14 cellular contexts compared by ENCODE assay signal in the genomic region with DNA sequence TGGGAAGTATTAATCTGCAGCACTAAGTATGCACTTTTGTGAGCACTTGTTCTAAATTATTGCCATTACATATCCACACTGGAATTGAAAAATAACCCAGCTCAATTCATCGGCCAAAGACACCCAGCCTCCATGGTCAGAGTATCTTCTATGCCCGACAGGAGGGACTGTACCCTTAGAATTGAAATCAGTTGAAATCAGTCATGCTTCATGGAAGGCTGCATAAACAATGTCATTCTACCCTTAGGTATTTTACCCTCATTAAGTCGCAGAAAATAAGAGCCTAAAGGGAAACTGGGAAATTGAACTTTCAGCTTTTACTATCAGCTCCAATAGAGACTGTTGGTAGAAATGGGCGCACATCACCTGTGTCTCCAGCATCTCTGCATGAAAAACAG. TPM values are rescaled to one million over a fixed set of nuclear protein-coding genes. Genes with fewer than 3 reads are reported as not detected.
DNase-seq lines count a peak whose midpoint lies in the region; ATAC-seq, FAIRE-seq and TF ChIP-seq lines count a peak whose summit lies in the region.
"Had no signal": no experiment of that assay in that cellular context is flagged by ENCODE, and none has a peak within 500 bp of the region (broad histone marks: within the 10 kb centered on the region; RNA-seq: fewer than 3 reads in every experiment).

No MANE protein-coding gene starts in this region.

- DNase-seq in CD14-positive monocyte (ENCODE audit: low spot score) = no peak
- DNase-seq in Karpas-422 = no peak
- DNase-seq in lower lobe of right lung = no peak
- DNase-seq in kidney = no peak
- no peak for DNase-seq in ACHN
- DNase-seq in mucosa of descending colon = no peak
- DNase-seq in foreskin melanocyte = no peak
- DNase-seq: activated CD4-positive, alpha-beta T cell treated with anti-CD3 and anti-CD28 coated beads, Interleukin-2, amount 50 U/mL, for 1 hour; NCI-H146; NK-92 treated with Interleukin-12 subunit alpha and Interleukin-12 subunit beta, amount 100 ng/mL, for 24 hours; SW 1271; uterus had no signal

- H3K36me3 ChIP-seq in Karpas-422 (ENCODE audit: insufficient read depth, low read length) (no peaks in the 10 kb centered on the region), lower lobe of right lung (no peaks in the 10 kb centered on the region), kidney (ENCODE audit: control insufficient read depth in 1 of 2, insufficient read depth in 2 of 2, low read length in 2 of 2) (no peaks in the 10 kb centered on the region), mucosa of descending colon (ENCODE audit: low read depth) (no peaks in the 10 kb centered on the region)
- H3K36me3 ChIP-seq: uterus had no signal

- intact Hi-C loops in CD14-positive monocyte (cut with micrococcal nuclease) = no loop called here
- intact Hi-C loops in lower lobe of right lung (cut with DNase I) = no loop called here
- intact Hi-C loops in kidney (cut with DNase I) = no loop called here
- intact Hi-C loops in mucosa of descending colon (cut with DNase I, micrococcal nuclease) = no loop called here

- TF ChIP-seq CTCF in CD14-positive monocyte (IDR thresholded peaks at IDR 0.05) (no peak), lower lobe of right lung (IDR thresholded peaks at IDR 0.05) (no peak), kidney (IDR thresholded peaks at IDR 0.05; ENCODE audit: borderline replicate concordance, extremely low read depth, insufficient read depth) (no peak), mucosa of descending colon (IDR thresholded peaks at IDR 0.05) (no peak)

- in situ Hi-C loops in ACHN (cut with HindIII; ENCODE audit: low pct_ligation_motif_present, low pct_unique_long_range_greater_than_20kb, low sequenced_read_pairs) = no loop called here

- peaks cover 72% of the 10 kb centered on the region for H3K4me1 ChIP-seq in Karpas-422 (ENCODE audit: low read length)
- H3K4me1 ChIP-seq in lower lobe of right lung = peaks cover 30% of the 10 kb centered on the region
- H3K4me1 ChIP-seq in kidney (ENCODE audit: control insufficient read depth in 1 of 2, insufficient read depth in 1 of 2, low read depth in 1 of 2, low read length in 2 of 2) = peaks cover 9 to 13% of the 10 kb centered on the region in 2 donors
- peaks cover 6% of the 10 kb centered on the region for H3K4me1 ChIP-seq in mucosa of descending colon (ENCODE audit: low read depth)

- H3K36me3 Mint-ChIP-seq in CD14-positive monocyte = no peaks in the 10 kb centered on the region
- H3K36me3 Mint-ChIP-seq: activated naive CD4-positive, alpha-beta T cell treated with anti-CD3 and anti-CD28 coated beads, Interleukin-2, amount 50 U/mL, for 24 hours had no signal

- H2AFZ ChIP-seq in Karpas-422 (ENCODE audit: low read length) = 0 out of 2 replicates have a peak overlapping the region, but pooled peaks have one; percentile 22

- H3K27ac ChIP-seq in Karpas-422 (ENCODE audit: low read length) (peak overlapping the region; percentile 96), lower lobe of right lung (peak overlapping the region; percentile 10), kidney (ENCODE audit: low read depth in 2 of 2, low read length in 2 of 2) (no peak overlapping the region)

- H3K4me3 Mint-ChIP-seq in CD14-positive monocyte = peak overlapping the region; percentile 45 to 83
- H3K4me3 Mint-ChIP-seq: activated naive CD4-positive, alpha-beta T cell treated with anti-CD3 and anti-CD28 coated beads, Interleukin-2, amount 50 U/mL, for 24 hours had no signal

- no peak for FAIRE-seq in kidney (lab: Jason Lieb, UNC)

- peak overlapping the region; percentile 74 for H3K4me2 ChIP-seq in Karpas-422 (ENCODE audit: low read depth, low read length, poor library complexity, severe bottlenecking)

- H3K4me3 ChIP-seq in Karpas-422 (ENCODE audit: low read length) = peak overlapping the region; percentile 55
- H3K4me3 ChIP-seq in lower lobe of right lung = no peak overlapping the region
- H3K4me3 ChIP-seq in kidney (ENCODE audit: low read length in 2 of 2) = no peak overlapping the region
- no peak overlapping the region for H3K4me3 ChIP-seq in mucosa of descending colon
- H3K4me3 ChIP-seq: uterus had no signal

- ATAC-seq in GM21447 (IDR thresholded peaks at IDR 0.05; ENCODE audit: unreplicated experiment) = peak; percentile 23
- ATAC-seq in lower lobe of right lung = no peak
- ATAC-seq in mucosa of descending colon = no peak

- H3K27me3 Mint-ChIP-seq in CD14-positive monocyte (ENCODE audit: low read depth in 3 of 3) = peaks cover 0 to 3% (median 1%) of the 10 kb centered on the region in 3 donors
- H3K27me3 Mint-ChIP-seq: activated naive CD4-positive, alpha-beta T cell treated with anti-CD3 and anti-CD28 coated beads, Interleukin-2, amount 50 U/mL, for 24 hours had no signal

- H3K9me3 ChIP-seq in Karpas-422 (ENCODE audit: low read length) = no peaks in the 10 kb centered on the region
- H3K9me3 ChIP-seq in lower lobe of right lung = no peaks in the 10 kb centered on the region
- no peaks in the 10 kb centered on the region for H3K9me3 ChIP-seq in kidney (ENCODE audit: control insufficient read depth in 1 of 2, low read length in 2 of 2)
- no peaks in the 10 kb centered on the region for H3K9me3 ChIP-seq in mucosa of descending colon
- H3K9me3 ChIP-seq: uterus had no signal

- peaks cover 45% of the 10 kb centered on the region for H3K4me1 Mint-ChIP-seq in CD14-positive monocyte

- H3K9me3 Mint-ChIP-seq in CD14-positive monocyte = peaks cover 0 to 3% (median 0%) of the 10 kb centered on the region in 7 donors
- H3K9me3 Mint-ChIP-seq: activated naive CD4-positive, alpha-beta T cell treated with anti-CD3 and anti-CD28 coated beads, Interleukin-2, amount 50 U/mL, for 24 hours had no signal

- H3K27ac Mint-ChIP-seq in CD14-positive monocyte = peak overlapping the region; percentile 80 to 94 (median 89)
- H3K27ac Mint-ChIP-seq: activated naive CD4-positive, alpha-beta T cell treated with anti-CD3 and anti-CD28 coated beads, Interleukin-2, amount 50 U/mL, for 24 hours had no signal

- H3K9me2 ChIP-seq in Karpas-422 (replicated peaks; ENCODE audit: insufficient read depth, low read length) = no peaks in the 10 kb centered on the region

- no peaks in the 10 kb centered on the region for H3K79me2 ChIP-seq in Karpas-422 (ENCODE audit: low read length)

- no peaks in the 10 kb centered on the region for H3K27me3 ChIP-seq in Karpas-422 (ENCODE audit: low read length)
- no peaks in the 10 kb centered on the region for H3K27me3 ChIP-seq in lower lobe of right lung (ENCODE audit: low read depth)
- H3K27me3 ChIP-seq: uterus had no signal

- peak overlapping the region; percentile 66 for H3K9ac ChIP-seq in Karpas-422 (ENCODE audit: low read length)
- no peak overlapping the region for H3K9ac ChIP-seq in kidney (ENCODE audit: low read length in 2 of 2)

- no peaks in the 10 kb centered on the region for H4K20me1 ChIP-seq in Karpas-422 (ENCODE audit: insufficient read depth, low read depth, low read length)

RNA-seq across cellular contexts. Expression of gene RAMACL, which starts 2.9 kb away (rescaled TPM):
- polyA plus RNA-seq in CD14-positive monocyte (under 1 TPM; 0.11 to 0.33 TPM), kidney (ENCODE audit: insufficient read depth, low read depth, low replicate concordance) (not detected)
- total RNA-seq in Karpas-422 (2014; rRNA removed; shearing (Covaris generic); ENCODE audit: low replicate concordance) = 1.7 and 3.6 TPM in 2 replicates
- total RNA-seq in lower lobe of right lung (6.6 TPM), kidney (1.9 TPM), mucosa of descending colon (1 to 10 TPM in 1 of 3 donors, under 1 TPM in 2; 0.66 to 1.7 (median 0.92) TPM)

RNA-seq across cellular contexts. Expression of gene RPS6KA2, which starts 37.7 kb away (rescaled TPM):
- polyA plus RNA-seq in CD14-positive monocyte (1 to 10 TPM; 1.4 to 3.1 TPM), kidney (ENCODE audit: insufficient read depth, low read depth, low replicate concordance) (12.3 TPM)
- 7.2 and 8.8 TPM in 2 replicates for total RNA-seq in Karpas-422 (2014; rRNA removed; shearing (Covaris generic); ENCODE audit: low replicate concordance)
- total RNA-seq in lower lobe of right lung (102 TPM), kidney (61.2 TPM), mucosa of descending colon (10 to 100 TPM in 2 of 3 donors, 1 to 10 TPM in 1; 8.6 to 21.3 (median 18.7) TPM)

Comparison
In these comparisons a context has a peak if more than half of its experiments do, and no peak if none do; other contexts are left out.
1. H3K27ac ChIP-seq: peak in Karpas-422 (single experiment) and lower lobe of right lung (single experiment); none in kidney (0 of 2).